ENCODE assay signal across 1 cellular context in genomic region chr6:116409756-116410155, GRCh38.
TF ChIP-seq lines count a peak whose summit lies in the region.

No MANE protein-coding gene starts in this region.

TF ChIP-seq in H1, 55 proteins besides CTCF, POLR2A, EP300 and RAD21 (continued from another document):
- no peak for TF ChIP-seq CHD7 (IDR thresholded peaks at IDR 0.05; ENCODE audit: insufficient replicate concordance, low read length)
- TF ChIP-seq MAFK (IDR thresholded peaks at IDR 0.05; ENCODE audit: low read depth, low read length): no peak
- no peak for TF ChIP-seq FOSL1 (IDR thresholded peaks at IDR 0.05; ENCODE audit: insufficient read depth, low read depth, low read length)
- TF ChIP-seq TAF1 (IDR thresholded peaks at IDR 0.05; ENCODE audit: low read depth, low read length): no peak
- TF ChIP-seq RFX5 (IDR thresholded peaks at IDR 0.05; ENCODE audit: borderline replicate concordance, low read depth, low read length): no peak
- no peak for TF ChIP-seq EGR1 (IDR thresholded peaks at IDR 0.05; ENCODE audit: borderline replicate concordance, low read depth, low read length)
- no peak for TF ChIP-seq SP2 (IDR thresholded peaks at IDR 0.05; ENCODE audit: low read length)
- TF ChIP-seq ATF3 (IDR thresholded peaks at IDR 0.05; ENCODE audit: insufficient read depth, low read depth, low read length): no peak
- TF ChIP-seq POLR2AphosphoS5 (IDR thresholded peaks at IDR 0.05; ENCODE audit: low read depth, low read length): no peak
- TF ChIP-seq GTF2F1 (IDR thresholded peaks at IDR 0.05; ENCODE audit: borderline replicate concordance, low read depth, low read length): no peak
